In the genomic region with DNA sequence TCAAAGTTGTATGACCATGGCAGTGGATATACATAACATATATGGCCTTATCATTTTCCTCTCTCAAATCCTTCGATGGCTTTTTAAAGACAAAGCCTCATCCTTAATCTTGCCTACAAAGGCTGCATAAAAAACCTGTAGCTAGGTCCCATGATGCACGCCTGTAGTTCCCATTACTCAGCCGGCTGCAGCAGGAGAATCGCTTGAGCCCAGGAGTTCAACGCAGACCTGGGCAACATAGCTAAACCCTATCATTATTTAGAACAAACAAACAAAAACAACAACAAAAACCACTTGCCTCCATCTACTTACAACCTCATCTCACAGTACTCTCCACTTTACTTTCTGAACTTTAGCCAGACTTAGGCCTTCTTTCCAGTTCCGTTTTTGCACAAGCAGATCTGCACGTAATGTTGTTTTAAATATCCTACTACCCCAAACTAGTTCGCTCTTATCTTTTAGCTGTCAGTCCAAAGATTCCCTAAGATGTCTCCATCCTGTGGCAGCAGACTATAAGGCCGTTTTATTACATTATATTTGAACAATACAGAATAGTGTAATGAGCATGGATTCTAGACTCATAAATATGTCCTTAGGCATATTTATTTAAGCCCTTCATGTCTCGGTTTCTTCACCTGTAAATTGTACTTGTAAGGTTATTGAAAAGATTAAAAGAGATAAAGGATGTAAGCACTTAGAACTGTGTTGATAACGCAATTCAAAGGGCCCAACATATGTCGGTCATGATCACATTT, we compare ENCODE assay signal across 8 cellular contexts. TPM values are rescaled to one million over a fixed set of nuclear protein-coding genes. Genes with fewer than 3 reads are reported as not detected.
DNase-seq lines count a peak whose midpoint lies in the region; ATAC-seq and TF ChIP-seq lines count a peak whose summit lies in the region.

No MANE protein-coding gene starts in this region.

- 33 to 36% (median 35%) methylated on average over 12 of the region's 12 CpGs for WGBS in spleen, 5 donors

- no peak for ATAC-seq in GM21619 (IDR thresholded peaks at IDR 0.05; ENCODE audit: unreplicated experiment)
- no peak for ATAC-seq in HG03565 (IDR thresholded peaks at IDR 0.05; ENCODE audit: unreplicated experiment)

- peaks cover 25% of the 10 kb centered on the region for H3K36me3 ChIP-seq in adipocyte (ENCODE audit: control insufficient read depth, insufficient read depth, low read length, severe bottlenecking)
- peaks cover 0 to 33% (median 16%) of the 10 kb centered on the region in 6 donors for H3K36me3 ChIP-seq in spleen

- H3K4me1 ChIP-seq in adipocyte (ENCODE audit: control insufficient read depth, insufficient read depth, low read length): peaks cover 58% of the 10 kb centered on the region
- peaks cover 14 to 80% (median 51%) of the 10 kb centered on the region in 6 donors for H3K4me1 ChIP-seq in spleen

- H3K27me3 ChIP-seq in adipocyte (replicated peaks; ENCODE audit: control insufficient read depth, insufficient read depth, low read length) (no peaks in the 10 kb centered on the region), spleen (replicated peaks in 1 of 7) (no peaks in the 10 kb centered on the region)

- H3K9me3 ChIP-seq in adipocyte (ENCODE audit: control insufficient read depth, low read length) (no peaks in the 10 kb centered on the region), spleen (no peaks in the 10 kb centered on the region)

- intact Hi-C loops in spleen (cut with DNase I; ENCODE audit: low total_unique reads): no loop called here

- H3K9ac ChIP-seq in adipocyte (ENCODE audit: low read length): peak overlapping the region; percentile 98

- TF ChIP-seq CTCF in LNCAP (IDR thresholded peaks at IDR 0.05): peak; percentile 41
- no peak for TF ChIP-seq CTCF in spleen (IDR thresholded peaks at IDR 0.05 in 8 of 11, conservative IDR thresholded peaks at IDR 0.05 in 3 of 11)

- DNase-seq in EH (ENCODE audit: low read depth) (peak; percentile 54), adipocyte (ENCODE audit: low read depth) (peak; percentile 48), spleen (no peak), AG20443 (ENCODE audit: low spot score) (no peak)

- no peak for TF ChIP-seq POLR2A in spleen (IDR thresholded peaks at IDR 0.05)

- H3K27ac ChIP-seq in spleen: peak overlapping the region; percentile 89 to 99 (median 97)

- H3K4me3 ChIP-seq in adipocyte (ENCODE audit: low read length) (peak overlapping the region; percentile 97), iPS-11a (ENCODE audit: low read depth, low read length) (peak overlapping the region; percentile 73), spleen (peak overlapping the region; percentile 63 to 93 (median 76))

RNA-seq across cellular contexts. Expression of gene POMP, which starts 1.0 kb away (rescaled TPM):
- total RNA-seq in spleen: 10 to 100 TPM; 28.8 to 57.1 (median 53.1) TPM
- polyA plus RNA-seq in spleen: 10 to 100 TPM; 51.5 to 97.5 (median 80.0) TPM

Comparison
In these comparisons a context has a peak if more than half of its experiments do, and no peak if none do; other contexts are left out.
1. DNase-seq: peak in EH (single experiment) and adipocyte (single experiment); none in spleen (single experiment) and AG20443 (single experiment).
2. Peak in every context shown above with its lines, with median percentiles within 50 percentile points of each other: H3K4me3 ChIP-seq.